In the genomic region with DNA sequence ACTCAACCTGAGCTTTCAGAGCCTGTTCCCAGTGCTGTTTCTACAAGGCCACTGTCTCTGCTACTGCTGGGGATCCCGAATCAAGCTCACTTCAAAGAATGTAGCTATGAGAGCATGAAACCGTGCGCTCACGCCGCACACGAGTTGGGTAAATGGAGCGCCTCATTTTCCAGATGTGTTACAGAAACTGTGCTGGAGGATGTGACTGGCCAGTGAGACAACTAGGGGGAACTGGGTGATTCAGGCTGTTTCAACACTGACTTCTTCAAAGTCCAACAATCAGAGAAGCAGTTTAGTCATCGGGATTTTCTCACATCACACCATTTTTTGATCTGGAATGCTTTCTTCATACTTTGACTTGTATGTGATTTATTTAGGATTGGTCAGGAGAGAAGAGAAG, we compare ENCODE assay signal across 1 cellular context.
TF ChIP-seq lines count a peak whose summit lies in the region.

No MANE protein-coding gene starts in this region.

TF ChIP-seq in GM12878, 131 proteins besides CTCF, POLR2A, EP300 and RAD21 (continued from another document):
- TF ChIP-seq, protein P1, sequence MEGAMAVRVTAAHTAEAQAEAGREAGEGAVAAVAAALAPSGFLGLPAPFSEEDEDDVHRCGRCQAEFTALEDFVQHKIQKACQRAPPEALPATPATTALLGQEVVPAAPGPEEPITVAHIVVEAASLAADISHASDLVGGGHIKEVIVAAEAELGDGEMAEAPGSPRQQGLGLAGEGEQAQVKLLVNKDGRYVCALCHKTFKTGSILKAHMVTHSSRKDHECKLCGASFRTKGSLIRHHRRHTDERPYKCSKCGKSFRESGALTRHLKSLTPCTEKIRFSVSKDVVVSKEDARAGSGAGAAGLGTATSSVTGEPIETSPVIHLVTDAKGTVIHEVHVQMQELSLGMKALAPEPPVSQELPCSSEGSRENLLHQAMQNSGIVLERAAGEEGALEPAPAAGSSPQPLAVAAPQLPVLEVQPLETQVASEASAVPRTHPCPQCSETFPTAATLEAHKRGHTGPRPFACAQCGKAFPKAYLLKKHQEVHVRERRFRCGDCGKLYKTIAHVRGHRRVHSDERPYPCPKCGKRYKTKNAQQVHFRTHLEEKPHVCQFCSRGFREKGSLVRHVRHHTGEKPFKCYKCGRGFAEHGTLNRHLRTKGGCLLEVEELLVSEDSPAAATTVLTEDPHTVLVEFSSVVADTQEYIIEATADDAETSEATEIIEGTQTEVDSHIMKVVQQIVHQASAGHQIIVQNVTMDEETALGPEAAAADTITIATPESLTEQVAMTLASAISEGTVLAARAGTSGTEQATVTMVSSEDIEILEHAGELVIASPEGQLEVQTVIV (IDR thresholded peaks at IDR 0.05; ENCODE audit: borderline replicate concordance, partially characterized antibody), result no peak
- TF ChIP-seq, protein P2, sequence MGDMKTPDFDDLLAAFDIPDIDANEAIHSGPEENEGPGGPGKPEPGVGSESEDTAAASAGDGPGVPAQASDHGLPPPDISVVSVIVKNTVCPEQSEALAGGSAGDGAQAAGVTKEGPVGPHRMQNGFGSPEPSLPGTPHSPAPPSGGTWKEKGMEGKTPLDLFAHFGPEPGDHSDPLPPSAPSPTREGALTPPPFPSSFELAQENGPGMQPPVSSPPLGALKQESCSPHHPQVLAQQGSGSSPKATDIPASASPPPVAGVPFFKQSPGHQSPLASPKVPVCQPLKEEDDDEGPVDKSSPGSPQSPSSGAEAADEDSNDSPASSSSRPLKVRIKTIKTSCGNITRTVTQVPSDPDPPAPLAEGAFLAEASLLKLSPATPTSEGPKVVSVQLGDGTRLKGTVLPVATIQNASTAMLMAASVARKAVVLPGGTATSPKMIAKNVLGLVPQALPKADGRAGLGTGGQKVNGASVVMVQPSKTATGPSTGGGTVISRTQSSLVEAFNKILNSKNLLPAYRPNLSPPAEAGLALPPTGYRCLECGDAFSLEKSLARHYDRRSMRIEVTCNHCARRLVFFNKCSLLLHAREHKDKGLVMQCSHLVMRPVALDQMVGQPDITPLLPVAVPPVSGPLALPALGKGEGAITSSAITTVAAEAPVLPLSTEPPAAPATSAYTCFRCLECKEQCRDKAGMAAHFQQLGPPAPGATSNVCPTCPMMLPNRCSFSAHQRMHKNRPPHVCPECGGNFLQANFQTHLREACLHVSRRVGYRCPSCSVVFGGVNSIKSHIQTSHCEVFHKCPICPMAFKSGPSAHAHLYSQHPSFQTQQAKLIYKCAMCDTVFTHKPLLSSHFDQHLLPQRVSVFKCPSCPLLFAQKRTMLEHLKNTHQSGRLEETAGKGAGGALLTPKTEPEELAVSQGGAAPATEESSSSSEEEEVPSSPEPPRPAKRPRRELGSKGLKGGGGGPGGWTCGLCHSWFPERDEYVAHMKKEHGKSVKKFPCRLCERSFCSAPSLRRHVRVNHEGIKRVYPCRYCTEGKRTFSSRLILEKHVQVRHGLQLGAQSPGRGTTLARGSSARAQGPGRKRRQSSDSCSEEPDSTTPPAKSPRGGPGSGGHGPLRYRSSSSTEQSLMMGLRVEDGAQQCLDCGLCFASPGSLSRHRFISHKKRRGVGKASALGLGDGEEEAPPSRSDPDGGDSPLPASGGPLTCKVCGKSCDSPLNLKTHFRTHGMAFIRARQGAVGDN (IDR thresholded peaks at IDR 0.05), result peak; percentile 46; the same call in 1 of the 2 replicates
- TF ChIP-seq, protein P3, sequence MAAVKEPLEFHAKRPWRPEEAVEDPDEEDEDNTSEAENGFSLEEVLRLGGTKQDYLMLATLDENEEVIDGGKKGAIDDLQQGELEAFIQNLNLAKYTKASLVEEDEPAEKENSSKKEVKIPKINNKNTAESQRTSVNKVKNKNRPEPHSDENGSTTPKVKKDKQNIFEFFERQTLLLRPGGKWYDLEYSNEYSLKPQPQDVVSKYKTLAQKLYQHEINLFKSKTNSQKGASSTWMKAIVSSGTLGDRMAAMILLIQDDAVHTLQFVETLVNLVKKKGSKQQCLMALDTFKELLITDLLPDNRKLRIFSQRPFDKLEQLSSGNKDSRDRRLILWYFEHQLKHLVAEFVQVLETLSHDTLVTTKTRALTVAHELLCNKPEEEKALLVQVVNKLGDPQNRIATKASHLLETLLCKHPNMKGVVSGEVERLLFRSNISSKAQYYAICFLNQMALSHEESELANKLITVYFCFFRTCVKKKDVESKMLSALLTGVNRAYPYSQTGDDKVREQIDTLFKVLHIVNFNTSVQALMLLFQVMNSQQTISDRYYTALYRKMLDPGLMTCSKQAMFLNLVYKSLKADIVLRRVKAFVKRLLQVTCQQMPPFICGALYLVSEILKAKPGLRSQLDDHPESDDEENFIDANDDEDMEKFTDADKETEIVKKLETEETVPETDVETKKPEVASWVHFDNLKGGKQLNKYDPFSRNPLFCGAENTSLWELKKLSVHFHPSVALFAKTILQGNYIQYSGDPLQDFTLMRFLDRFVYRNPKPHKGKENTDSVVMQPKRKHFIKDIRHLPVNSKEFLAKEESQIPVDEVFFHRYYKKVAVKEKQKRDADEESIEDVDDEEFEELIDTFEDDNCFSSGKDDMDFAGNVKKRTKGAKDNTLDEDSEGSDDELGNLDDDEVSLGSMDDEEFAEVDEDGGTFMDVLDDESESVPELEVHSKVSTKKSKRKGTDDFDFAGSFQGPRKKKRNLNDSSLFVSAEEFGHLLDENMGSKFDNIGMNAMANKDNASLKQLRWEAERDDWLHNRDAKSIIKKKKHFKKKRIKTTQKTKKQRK (IDR thresholded peaks at IDR 0.05; ENCODE audit: low read depth, low read length), result no peak
- TF ChIP-seq, protein P4, sequence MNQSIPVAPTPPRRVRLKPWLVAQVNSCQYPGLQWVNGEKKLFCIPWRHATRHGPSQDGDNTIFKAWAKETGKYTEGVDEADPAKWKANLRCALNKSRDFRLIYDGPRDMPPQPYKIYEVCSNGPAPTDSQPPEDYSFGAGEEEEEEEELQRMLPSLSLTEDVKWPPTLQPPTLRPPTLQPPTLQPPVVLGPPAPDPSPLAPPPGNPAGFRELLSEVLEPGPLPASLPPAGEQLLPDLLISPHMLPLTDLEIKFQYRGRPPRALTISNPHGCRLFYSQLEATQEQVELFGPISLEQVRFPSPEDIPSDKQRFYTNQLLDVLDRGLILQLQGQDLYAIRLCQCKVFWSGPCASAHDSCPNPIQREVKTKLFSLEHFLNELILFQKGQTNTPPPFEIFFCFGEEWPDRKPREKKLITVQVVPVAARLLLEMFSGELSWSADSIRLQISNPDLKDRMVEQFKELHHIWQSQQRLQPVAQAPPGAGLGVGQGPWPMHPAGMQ (IDR thresholded peaks at IDR 0.05; ENCODE audit: borderline replicate concordance), result no peak
- TF ChIP-seq, protein P5, sequence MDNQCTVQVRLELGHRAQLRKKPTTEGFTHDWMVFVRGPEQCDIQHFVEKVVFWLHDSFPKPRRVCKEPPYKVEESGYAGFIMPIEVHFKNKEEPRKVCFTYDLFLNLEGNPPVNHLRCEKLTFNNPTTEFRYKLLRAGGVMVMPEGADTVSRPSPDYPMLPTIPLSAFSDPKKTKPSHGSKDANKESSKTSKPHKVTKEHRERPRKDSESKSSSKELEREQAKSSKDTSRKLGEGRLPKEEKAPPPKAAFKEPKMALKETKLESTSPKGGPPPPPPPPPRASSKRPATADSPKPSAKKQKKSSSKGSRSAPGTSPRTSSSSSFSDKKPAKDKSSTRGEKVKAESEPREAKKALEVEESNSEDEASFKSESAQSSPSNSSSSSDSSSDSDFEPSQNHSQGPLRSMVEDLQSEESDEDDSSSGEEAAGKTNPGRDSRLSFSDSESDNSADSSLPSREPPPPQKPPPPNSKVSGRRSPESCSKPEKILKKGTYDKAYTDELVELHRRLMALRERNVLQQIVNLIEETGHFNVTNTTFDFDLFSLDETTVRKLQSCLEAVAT (IDR thresholded peaks at IDR 0.05), result peak; percentile 9; the same call in 1 of the 2 replicates
- TF ChIP-seq DPF2 (IDR thresholded peaks at IDR 0.05), result no peak
- no peak for TF ChIP-seq NR2C2 (IDR thresholded peaks at IDR 0.05; ENCODE audit: borderline replicate concordance, control insufficient read depth, insufficient read length, low read depth)
- TF ChIP-seq ZNF207 (IDR thresholded peaks at IDR 0.05; ENCODE audit: borderline replicate concordance), result no peak
- TF ChIP-seq, protein P6, sequence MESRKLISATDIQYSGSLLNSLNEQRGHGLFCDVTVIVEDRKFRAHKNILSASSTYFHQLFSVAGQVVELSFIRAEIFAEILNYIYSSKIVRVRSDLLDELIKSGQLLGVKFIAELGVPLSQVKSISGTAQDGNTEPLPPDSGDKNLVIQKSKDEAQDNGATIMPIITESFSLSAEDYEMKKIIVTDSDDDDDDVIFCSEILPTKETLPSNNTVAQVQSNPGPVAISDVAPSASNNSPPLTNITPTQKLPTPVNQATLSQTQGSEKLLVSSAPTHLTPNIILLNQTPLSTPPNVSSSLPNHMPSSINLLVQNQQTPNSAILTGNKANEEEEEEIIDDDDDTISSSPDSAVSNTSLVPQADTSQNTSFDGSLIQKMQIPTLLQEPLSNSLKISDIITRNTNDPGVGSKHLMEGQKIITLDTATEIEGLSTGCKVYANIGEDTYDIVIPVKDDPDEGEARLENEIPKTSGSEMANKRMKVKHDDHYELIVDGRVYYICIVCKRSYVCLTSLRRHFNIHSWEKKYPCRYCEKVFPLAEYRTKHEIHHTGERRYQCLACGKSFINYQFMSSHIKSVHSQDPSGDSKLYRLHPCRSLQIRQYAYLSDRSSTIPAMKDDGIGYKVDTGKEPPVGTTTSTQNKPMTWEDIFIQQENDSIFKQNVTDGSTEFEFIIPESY (IDR thresholded peaks at IDR 0.05), result 0 out of 2 replicates have a peak, but pooled peaks have one; percentile 30
